ENCODE assay signal across 23 cellular contexts in genomic region chr2:142509401-142509800, GRCh38.
"Had no signal": no experiment of that assay in that cellular context is flagged by ENCODE, and none has a peak within 500 bp of the region (broad histone marks: within the 10 kb centered on the region; RNA-seq: fewer than 3 reads in every experiment).

No MANE protein-coding gene starts in this region.

- H3K36me3 ChIP-seq: neutrophil, pancreas, prostate gland, right lobe of liver, sigmoid colon, stomach, thoracic aorta, thyroid gland, tibial nerve, upper lobe of right lung, uterus had no signal

- H3K27ac ChIP-seq: neutrophil, pancreas, prostate gland, right lobe of liver, sigmoid colon, stomach, thoracic aorta, thyroid gland, tibial nerve, upper lobe of right lung, uterus had no signal

- H3K4me1 ChIP-seq: pancreas, prostate gland, right lobe of liver, sigmoid colon, stomach, thyroid gland, tibial nerve, upper lobe of right lung, uterus had no signal

- H3K4me3 ChIP-seq: pancreas, prostate gland, right lobe of liver, sigmoid colon, stomach, thoracic aorta, thyroid gland, tibial nerve, upper lobe of right lung, uterus had no signal

- FAIRE-seq: pancreas, small intestine had no signal

- H3K27me3 ChIP-seq: neutrophil, pancreas, right lobe of liver, sigmoid colon, stomach, thyroid gland, tibial nerve, upper lobe of right lung, uterus had no signal

- H3K9me3 ChIP-seq: neutrophil, pancreas, prostate gland, right lobe of liver, sigmoid colon, thoracic aorta, thyroid gland, tibial nerve, upper lobe of right lung, uterus had no signal

- DNase-seq: naive thymus-derived CD8-positive, alpha-beta T cell; nephron progenitor cell; pancreas; right cardiac atrium; right lobe of liver; sigmoid colon; small intestine; stimulated activated CD4-positive, alpha-beta T cell treated with anti-CD3 and anti-CD28 coated beads, Interleukin-15, amount 100 ng/mL, for 24 hours; stimulated activated CD4-positive, alpha-beta T cell treated with anti-CD3 and anti-CD28 coated beads, Interleukin-2, amount 100 ng/mL, for 24 hours; stimulated activated CD4-positive, alpha-beta T cell treated with anti-CD3 and anti-CD28 coated beads, Interleukin-2, amount 100 ng/mL, for 48 hours; stimulated activated CD4-positive, alpha-beta T cell treated with anti-CD3 and anti-CD28 coated beads, Interleukin-4, amount 100 ng/mL, for 24 hours; stimulated activated naive B cell treated with anti-CD40 and anti-IgM and Interleukin-4, amounts not matched to agents 10 μg/mL and 1 μg/mL and 100 μg/mL, for 72 hours; stimulated activated naive CD4-positive, alpha-beta T cell treated with Interleukin-2 at 50 U/mL for 16 hours; stomach; thyroid gland; upper lobe of right lung; uterus had no signal

- ATAC-seq: naive thymus-derived CD8-positive, alpha-beta T cell; natural killer cell treated with Interleukin-12 subunit alpha and Interleukin-12 subunit beta and Interleukin-15 and Interleukin-18, amount 100 ng/mL, for 72 hours; pancreas; right cardiac atrium; right lobe of liver; stimulated activated effector memory CD8-positive, alpha-beta T cell treated with anti-CD3 and anti-CD28 coated beads, Interleukin-12 subunit alpha, Interleukin-12 subunit beta, amount 100 ng/mL, for 72 hours; stimulated activated naive B cell treated with anti-CD40 and anti-IgM and Interleukin-4, amounts not matched to agents 10 μg/mL and 1 μg/mL and 100 μg/mL, for 72 hours; upper lobe of right lung had no signal
